5 cellular contexts compared by ENCODE assay signal in genomic region chr16:2555032-2555431, GRCh38. TPM values are rescaled to one million over a fixed set of nuclear protein-coding genes. Genes with fewer than 3 reads are reported as not detected.
"Had no signal": no experiment of that assay in that cellular context is flagged by ENCODE, and none has a peak within 500 bp of the region (broad histone marks: within the 10 kb centered on the region; RNA-seq: fewer than 3 reads in every experiment).

No MANE protein-coding gene starts in this region.

RNA-seq across cellular contexts. Expression of gene CEMP1, which starts 23.8 kb away (rescaled TPM):
- total RNA-seq: activated T-helper 2 cell treated with anti-CD3 and anti-CD28 coated beads, Interferon-gamma antibody, Interleukin-2, Interleukin-4, amounts not matched to agents 10 μg/mL and 5 μg/mL and 100 μg/mL, durations not matched to agents 14 hours and 24 hours and 36 hours; ascending aorta; dermis microvascular lymphatic vessel endothelial cell; epithelial cell of proximal tubule; esophagus mucosa had no signal
